8 cellular contexts compared by ENCODE assay signal in genomic region chr7:99473315-99473596, GRCh38. TPM values are rescaled to one million over a fixed set of nuclear protein-coding genes. Genes with fewer than 3 reads are reported as not detected.
DNase-seq lines count a peak whose midpoint lies in the region; ATAC-seq and TF ChIP-seq lines count a peak whose summit lies in the region.

No MANE protein-coding gene starts in this region.

- 0 to 6% methylated on average over 3 to 7 of the region's 7 CpGs for WGBS in endodermal cell (ENCODE audit: insufficient coverage in 1 of 2, insufficient read length in 1 of 2), 2 experiments

- ATAC-seq in HG03196 (IDR thresholded peaks at IDR 0.05; ENCODE audit: unreplicated experiment) (peak; percentile 5), HG03354 (IDR thresholded peaks at IDR 0.05; ENCODE audit: poor library complexity, severe bottlenecking, unreplicated experiment) (no peak)

- H3K9me3 Mint-ChIP-seq in activated T-cell treated with anti-CD3 and anti-CD28 coated beads, Interleukin-2, amount 50 U/mL, for 24 hours, result no peaks in the 10 kb centered on the region
- H3K9me3 Mint-ChIP-seq in endodermal cell, result no peaks in the 10 kb centered on the region

- DNase-seq in activated T-cell treated with anti-CD3 and anti-CD28 coated beads, Interleukin-2, amount 50 U/mL, for 24 hours, result no peak
- no peak for DNase-seq in activated T-cell treated with anti-CD3 and anti-CD28 coated beads, Interleukin-2, amount 50 U/mL, for 48 hours
- peak; percentile 81 for DNase-seq in SK-MEL-5 (ENCODE audit: low read depth, low spot score)
- DNase-seq in endodermal cell, result peak; percentile 67
- DNase-seq in central memory CD4-positive, alpha-beta T cell, result no peak

- H3K27me3 ChIP-seq in endodermal cell (ENCODE audit: control insufficient read depth, insufficient read depth, low read length, poor library complexity, severe bottlenecking) (no peaks in the 10 kb centered on the region), mucosa of stomach (ENCODE audit: control insufficient read depth, insufficient read depth, low read length) (no peaks in the 10 kb centered on the region)

- H3K36me3 ChIP-seq in endodermal cell (ENCODE audit: control insufficient read depth, insufficient read depth, low read length) (peaks cover 16% of the 10 kb centered on the region), mucosa of stomach (ENCODE audit: control insufficient read depth, insufficient read depth, low read length) (no peaks in the 10 kb centered on the region)

- H3K9me3 ChIP-seq in endodermal cell (ENCODE audit: control insufficient read depth, low read length) (no peaks in the 10 kb centered on the region), mucosa of stomach (ENCODE audit: control insufficient read depth, low read length) (no peaks in the 10 kb centered on the region)

- H3K4me3 ChIP-seq in endodermal cell (ENCODE audit: low read length) (peak overlapping the region; percentile 99), mucosa of stomach (ENCODE audit: low read length) (peak overlapping the region; percentile 91)

- H3K27ac ChIP-seq in endodermal cell (ENCODE audit: low read depth, low read length), result no peak overlapping the region

- H3K27me3 Mint-ChIP-seq in activated T-cell treated with anti-CD3 and anti-CD28 coated beads, Interleukin-2, amount 50 U/mL, for 24 hours, result no peaks in the 10 kb centered on the region
- peaks cover 2% of the 10 kb centered on the region for H3K27me3 Mint-ChIP-seq in endodermal cell (ENCODE audit: insufficient read depth)

- no peak for TF ChIP-seq CTCF in endodermal cell (conservative IDR thresholded peaks at IDR 0.05)

- peaks cover 42% of the 10 kb centered on the region for H3K36me3 Mint-ChIP-seq in activated T-cell treated with anti-CD3 and anti-CD28 coated beads, Interleukin-2, amount 50 U/mL, for 24 hours (ENCODE audit: low read depth)
- peaks cover 17% of the 10 kb centered on the region for H3K36me3 Mint-ChIP-seq in endodermal cell (ENCODE audit: low read depth)

- no peaks in the 10 kb centered on the region for H3K4me1 ChIP-seq in endodermal cell (ENCODE audit: control insufficient read depth, insufficient read depth, low read length)
- H3K4me1 ChIP-seq in mucosa of stomach (ENCODE audit: control insufficient read depth, insufficient read depth, low read length), result peaks cover 8% of the 10 kb centered on the region

- H3K27ac Mint-ChIP-seq in activated T-cell treated with anti-CD3 and anti-CD28 coated beads, Interleukin-2, amount 50 U/mL, for 24 hours, result peak overlapping the region; percentile 97
- H3K27ac Mint-ChIP-seq in endodermal cell, result peak overlapping the region; percentile 97

- H3K4me1 Mint-ChIP-seq in activated T-cell treated with anti-CD3 and anti-CD28 coated beads, Interleukin-2, amount 50 U/mL, for 24 hours (ENCODE audit: low read depth), result peaks cover 42% of the 10 kb centered on the region
- H3K4me1 Mint-ChIP-seq in endodermal cell, result peaks cover 8% of the 10 kb centered on the region

- peak overlapping the region; percentile 88 for H3K9ac ChIP-seq in endodermal cell (ENCODE audit: extremely low read depth, low read length, poor library complexity, severe bottlenecking)
- H3K9ac ChIP-seq in mucosa of stomach (ENCODE audit: low read length), result peak overlapping the region; percentile 81

- in situ Hi-C loops in SK-MEL-5 (cut with HindIII; ENCODE audit: low pct_unique_long_range_greater_than_20kb, low sequenced_read_pairs), result no loop called here

- H3K4me3 Mint-ChIP-seq in activated T-cell treated with anti-CD3 and anti-CD28 coated beads, Interleukin-2, amount 50 U/mL, for 24 hours, result peak overlapping the region; percentile 90
- H3K4me3 Mint-ChIP-seq in endodermal cell, result peak overlapping the region; percentile 91

RNA-seq across cellular contexts. Expression of gene ZNF789, which starts 0.6 kb away (rescaled TPM):
- 14.2 and 15.9 TPM in 2 replicates for total RNA-seq in SK-MEL-5 (2014; rRNA removed; shearing (Covaris generic))
- polyA plus RNA-seq in SK-MEL-5 (2015; cell fraction: cytosol; rRNA removed), result 10.5 and 13.8 TPM in 2 replicates
- 79.0 and 92.0 TPM in 2 replicates for polyA plus RNA-seq in SK-MEL-5 (2015; cell fraction: nucleus; rRNA removed)
- 10 to 100 TPM; 13.7 to 16.5 TPM for total RNA-seq in endodermal cell
- polyA plus RNA-seq in endodermal cell (2013, experiment 1 of 2), result 14.0 TPM
- 11.0 TPM for polyA plus RNA-seq in endodermal cell (2013, experiment 2 of 2)

RNA-seq across cellular contexts. Expression of gene ATP5MF, which starts 7.3 kb away (rescaled TPM):
- total RNA-seq in SK-MEL-5 (2014; rRNA removed; shearing (Covaris generic)), result 998 and 1,034 TPM in 2 replicates
- 1,345 and 1,974 TPM in 2 replicates for polyA plus RNA-seq in SK-MEL-5 (2015; cell fraction: cytosol; rRNA removed)
- polyA plus RNA-seq in SK-MEL-5 (2015; cell fraction: nucleus; rRNA removed), result 200 and 368 TPM in 2 replicates
- 100 to 1,000 TPM; 455 to 472 TPM for total RNA-seq in endodermal cell
- polyA plus RNA-seq in endodermal cell (2013, experiment 1 of 2), result 477 TPM
- 427 TPM for polyA plus RNA-seq in endodermal cell (2013, experiment 2 of 2)

RNA-seq across cellular contexts. Expression of gene ZNF394, which starts 26.8 kb away (rescaled TPM):
- total RNA-seq in SK-MEL-5 (2014; rRNA removed; shearing (Covaris generic)), result 36.5 and 40.5 TPM in 2 replicates
- 22.6 and 23.7 TPM in 2 replicates for polyA plus RNA-seq in SK-MEL-5 (2015; cell fraction: cytosol; rRNA removed)
- 26.1 and 27.4 TPM in 2 replicates for polyA plus RNA-seq in SK-MEL-5 (2015; cell fraction: nucleus; rRNA removed)
- 10 to 100 TPM; 21.0 to 22.0 TPM for total RNA-seq in endodermal cell
- 14.2 TPM for polyA plus RNA-seq in endodermal cell (2013, experiment 1 of 2)
- polyA plus RNA-seq in endodermal cell (2013, experiment 2 of 2), result 11.8 TPM

RNA-seq across cellular contexts. Expression of gene ZKSCAN5, which starts 31.2 kb away (rescaled TPM):
- 24.6 and 26.2 TPM in 2 replicates for total RNA-seq in SK-MEL-5 (2014; rRNA removed; shearing (Covaris generic))
- 13.7 and 18.4 TPM in 2 replicates for polyA plus RNA-seq in SK-MEL-5 (2015; cell fraction: cytosol; rRNA removed)
- polyA plus RNA-seq in SK-MEL-5 (2015; cell fraction: nucleus; rRNA removed), result 8.4 and 14.3 TPM in 2 replicates
- total RNA-seq in endodermal cell, result 10 to 100 TPM; 14.9 to 18.2 TPM
- 15.5 TPM for polyA plus RNA-seq in endodermal cell (2013, experiment 1 of 2)
- 15.6 TPM for polyA plus RNA-seq in endodermal cell (2013, experiment 2 of 2)

RNA-seq across cellular contexts. Expression of gene CPSF4, which starts 34.5 kb away (rescaled TPM):
- 48.8 and 53.7 TPM in 2 replicates for total RNA-seq in SK-MEL-5 (2014; rRNA removed; shearing (Covaris generic))
- 66.5 and 87.3 TPM in 2 replicates for polyA plus RNA-seq in SK-MEL-5 (2015; cell fraction: cytosol; rRNA removed)
- polyA plus RNA-seq in SK-MEL-5 (2015; cell fraction: nucleus; rRNA removed), result 304 TPM in 2 replicates
- total RNA-seq in endodermal cell, result 100 to 1,000 TPM in 1 of 2 donors, 10 to 100 TPM in 1; 87.3 to 126 TPM
- 89.5 TPM for polyA plus RNA-seq in endodermal cell (2013, experiment 1 of 2)
- 81.8 TPM for polyA plus RNA-seq in endodermal cell (2013, experiment 2 of 2)

Comparison
In these comparisons a context has a peak if more than half of its experiments do, and no peak if none do; other contexts are left out.
1. DNase-seq: peak in SK-MEL-5 (single experiment) and endodermal cell (single experiment); none in activated T-cell treated with anti-CD3 and anti-CD28 coated beads, Interleukin-2, amount 50 U/mL, for 24 hours (single experiment), activated T-cell treated with anti-CD3 and anti-CD28 coated beads, Interleukin-2, amount 50 U/mL, for 48 hours (0 of 2) and central memory CD4-positive, alpha-beta T cell (single experiment).